ENCODE assay signal across 1 cellular context in genomic region chr7:86788948-86789347, GRCh38.
TF ChIP-seq lines count a peak whose summit lies in the region.

No MANE protein-coding gene starts in this region.

TF ChIP-seq in GM12878, 131 proteins besides CTCF, POLR2A, EP300 and RAD21 (continued from another document and continues in another):
- TF ChIP-seq E2F4 (IDR thresholded peaks at IDR 0.05; ENCODE audit: low read depth, low read length), result no peak
- TF ChIP-seq ATF3 (IDR thresholded peaks at IDR 0.05; ENCODE audit: borderline replicate concordance, extremely low read depth, low read depth, low read length), result no peak
- no peak for TF ChIP-seq ZNF592 (IDR thresholded peaks at IDR 0.05)
- TF ChIP-seq IKZF2 (IDR thresholded peaks at IDR 0.05), result no peak
- TF ChIP-seq RCOR1 (conservative IDR thresholded peaks at IDR 0.05; ENCODE audit: low read depth, low read length), result no peak
- TF ChIP-seq ASH2L (IDR thresholded peaks at IDR 0.05; ENCODE audit: borderline replicate concordance, low read depth), result no peak
- TF ChIP-seq SIN3A (IDR thresholded peaks at IDR 0.05; ENCODE audit: low read depth, low read length), result no peak
- TF ChIP-seq KLF5 (IDR thresholded peaks at IDR 0.05; ENCODE audit: partially characterized antibody), result no peak
- no peak for TF ChIP-seq ZNF207 (IDR thresholded peaks at IDR 0.05; ENCODE audit: borderline replicate concordance)
- peak; percentile 59 for TF ChIP-seq MEF2B (IDR thresholded peaks at IDR 0.05; ENCODE audit: partially characterized antibody, poor library complexity, severe bottlenecking)
- 0 out of 2 replicates have a peak, but pooled peaks have one; percentile 23 for TF ChIP-seq CBX5 (IDR thresholded peaks at IDR 0.05; ENCODE audit: low read depth)
- no peak for TF ChIP-seq HDGF (IDR thresholded peaks at IDR 0.05)
- no peak for TF ChIP-seq SREBF1 (IDR thresholded peaks at IDR 0.05; ENCODE audit: low read length)
- no peak for TF ChIP-seq IRF3 (IDR thresholded peaks at IDR 0.05)
- TF ChIP-seq BHLHE40 (IDR thresholded peaks at IDR 0.05; ENCODE audit: borderline replicate concordance in 1 of 2, low read depth in 2 of 2, low read length in 1 of 2), result no peak
- TF ChIP-seq EED (IDR thresholded peaks at IDR 0.05; ENCODE audit: low read depth), result no peak
- no peak for TF ChIP-seq ELK1 (IDR thresholded peaks at IDR 0.05; ENCODE audit: low read depth, low read length)
- no peak for TF ChIP-seq PAX8 (IDR thresholded peaks at IDR 0.05)
- TF ChIP-seq SRF (IDR thresholded peaks at IDR 0.05; ENCODE audit: low read depth in 2 of 2, low read length in 2 of 2), result 0 out of 4 replicates have a peak, but pooled peaks of 1 of the 2 experiments have one; percentile 17
- no peak for TF ChIP-seq ZBTB11 (CRISPR knock-in tag; IDR thresholded peaks at IDR 0.05)
- TF ChIP-seq TCF7 (IDR thresholded peaks at IDR 0.05; ENCODE audit: borderline replicate concordance), result peak; percentile 28; the same call in 1 of the 2 replicates
- TF ChIP-seq FOXM1 (IDR thresholded peaks at IDR 0.05; ENCODE audit: low read depth, low read length), result peak; percentile 80; the same call in 1 of the 2 replicates
- TF ChIP-seq PRDM15 (CRISPR knock-in tag; IDR thresholded peaks at IDR 0.05), result no peak
- no peak for TF ChIP-seq HDAC6 (IDR thresholded peaks at IDR 0.05; ENCODE audit: unreplicated experiment)
- TF ChIP-seq ZZZ3 (IDR thresholded peaks at IDR 0.05; ENCODE audit: control insufficient read depth, insufficient read length, low read depth), result no peak
- TF ChIP-seq SMAD1 (IDR thresholded peaks at IDR 0.05; ENCODE audit: low read depth, partially characterized antibody), result no peak
- TF ChIP-seq ATF7 (IDR thresholded peaks at IDR 0.05; ENCODE audit: low read depth), result no peak
- TF ChIP-seq RELB (IDR thresholded peaks at IDR 0.05; ENCODE audit: low read depth), result no peak
- TF ChIP-seq YBX1 (IDR thresholded peaks at IDR 0.05), result no peak
- TF ChIP-seq SKIL (IDR thresholded peaks at IDR 0.05; ENCODE audit: low read depth, poor library complexity, severe bottlenecking), result no peak
- TF ChIP-seq ZNF24 (IDR thresholded peaks at IDR 0.05), result no peak
- no peak for TF ChIP-seq SUPT20H (IDR thresholded peaks at IDR 0.05; ENCODE audit: borderline replicate concordance, control insufficient read depth, low read depth, low read length)
- no peak; the same call in 1 of the 2 replicates for TF ChIP-seq ATF2 (IDR thresholded peaks at IDR 0.05; ENCODE audit: low read length)
- peak; percentile 73 for TF ChIP-seq CBFB (IDR thresholded peaks at IDR 0.05; ENCODE audit: low read depth)
- TF ChIP-seq STAT1 (conservative IDR thresholded peaks at IDR 0.05), result no peak
- peak; percentile 67; the same call in 1 of the 2 replicates for TF ChIP-seq CREM (IDR thresholded peaks at IDR 0.05; ENCODE audit: low read depth)
- TF ChIP-seq NFIC (IDR thresholded peaks at IDR 0.05; ENCODE audit: low read depth, low read length), result peak; percentile 77
- TF ChIP-seq MTA3 (IDR thresholded peaks at IDR 0.05; ENCODE audit: borderline replicate concordance, low read length), result no peak
- peak; percentile 94 for TF ChIP-seq MEF2A (IDR thresholded peaks at IDR 0.05; ENCODE audit: insufficient read depth, low read depth, low read length)
- no peak for TF ChIP-seq FOXK2 (IDR thresholded peaks at IDR 0.05)
- no peak for TF ChIP-seq POU2F2 (IDR thresholded peaks at IDR 0.05; ENCODE audit: borderline replicate concordance, low read depth, low read length)
- TF ChIP-seq NR2C1 (IDR thresholded peaks at IDR 0.05), result no peak
- peak; percentile 97 for TF ChIP-seq RUNX3 (IDR thresholded peaks at IDR 0.05; ENCODE audit: low read length)
